In genomic region chr2:152019732-152020131, GRCh38 we compare ENCODE assay signal across 19 cellular contexts.
"Had no signal": no experiment of that assay in that cellular context is flagged by ENCODE, and none has a peak within 500 bp of the region (broad histone marks: within the 10 kb centered on the region; RNA-seq: fewer than 3 reads in every experiment).

No MANE protein-coding gene starts in this region.

- DNase-seq: activated CD4-positive, alpha-beta T cell treated with anti-CD3 and anti-CD28 coated beads for 4 hours; activated CD8-positive, alpha-beta T cell treated with anti-CD3 and anti-CD28 coated beads for 36 hours; activated naive CD4-positive, alpha-beta T cell treated with anti-CD3 and anti-CD28 coated beads, Interleukin-2, amount 10 ng/mL, durations not matched to agents 7 days and 5 days; activated naive CD8-positive, alpha-beta T cell treated with anti-CD3 and anti-CD28 coated beads, Interleukin-2, amount 50 U/mL, for 24 hours; activated T-cell treated with anti-CD3 and anti-CD28 coated beads, Interleukin-2, amount 50 U/mL, for 1 hour; anterior cingulate cortex; caudate nucleus; dorsolateral prefrontal cortex; endodermal cell; foreskin fibroblast; left ventricle myocardium superior; mucosa of descending colon; naive B cell; right cardiac atrium; transverse colon had no signal

- H3K27me3 Mint-ChIP-seq: activated naive CD8-positive, alpha-beta T cell treated with anti-CD3 and anti-CD28 coated beads, Interleukin-2, amount 50 U/mL, for 24 hours had no signal

- H3K36me3 Mint-ChIP-seq: activated naive CD4-positive, alpha-beta T cell treated with anti-CD3 and anti-CD28 coated beads, Interleukin-2, amount 10 ng/mL, durations not matched to agents 7 days and 5 days; brain; naive B cell; WTC11 had no signal

- H3K27ac Mint-ChIP-seq: activated CD8-positive, alpha-beta T cell treated with anti-CD3 and anti-CD28 coated beads for 36 hours; activated naive CD4-positive, alpha-beta T cell treated with anti-CD3 and anti-CD28 coated beads, Interleukin-2, amount 10 ng/mL, durations not matched to agents 7 days and 5 days; activated naive CD8-positive, alpha-beta T cell treated with anti-CD3 and anti-CD28 coated beads, Interleukin-2, amount 50 U/mL, for 24 hours; brain; endodermal cell; naive B cell; stimulated activated naive CD8-positive, alpha-beta T cell treated with anti-CD3 and anti-CD28 coated beads, Interleukin-15, Interleukin-2, amounts not matched to agents 100 ng/mL and 50 ng/mL, for 24 hours; WTC11 had no signal

- H3K4me3 Mint-ChIP-seq: activated CD8-positive, alpha-beta T cell treated with anti-CD3 and anti-CD28 coated beads for 36 hours; activated naive CD4-positive, alpha-beta T cell treated with anti-CD3 and anti-CD28 coated beads, Interleukin-2, amount 10 ng/mL, durations not matched to agents 7 days and 5 days; activated naive CD8-positive, alpha-beta T cell treated with anti-CD3 and anti-CD28 coated beads, Interleukin-2, amount 50 U/mL, for 24 hours; brain; endodermal cell; naive B cell; neural crest cell; stimulated activated naive CD8-positive, alpha-beta T cell treated with anti-CD3 and anti-CD28 coated beads, Interleukin-15, Interleukin-2, amounts not matched to agents 100 ng/mL and 50 ng/mL, for 24 hours; WTC11 had no signal

- H3K4me1 Mint-ChIP-seq: activated naive CD4-positive, alpha-beta T cell treated with anti-CD3 and anti-CD28 coated beads, Interleukin-2, amount 10 ng/mL, durations not matched to agents 7 days and 5 days; activated naive CD8-positive, alpha-beta T cell treated with anti-CD3 and anti-CD28 coated beads, Interleukin-2, amount 50 U/mL, for 24 hours; endodermal cell; naive B cell; neural crest cell; WTC11 had no signal

- ATAC-seq: activated CD8-positive, alpha-beta T cell treated with anti-CD3 and anti-CD28 coated beads for 36 hours; activated naive CD8-positive, alpha-beta T cell treated with anti-CD3 and anti-CD28 coated beads, Interleukin-2, amount 50 U/mL, for 24 hours; left ventricle myocardium superior; mucosa of descending colon; right cardiac atrium; WTC11 had no signal

- H3K9me3 Mint-ChIP-seq: activated CD8-positive, alpha-beta T cell treated with anti-CD3 and anti-CD28 coated beads for 36 hours; activated naive CD4-positive, alpha-beta T cell treated with anti-CD3 and anti-CD28 coated beads, Interleukin-2, amount 10 ng/mL, durations not matched to agents 7 days and 5 days; activated naive CD8-positive, alpha-beta T cell treated with anti-CD3 and anti-CD28 coated beads, Interleukin-2, amount 50 U/mL, for 24 hours; brain; endodermal cell; naive B cell; neural crest cell; stimulated activated naive CD8-positive, alpha-beta T cell treated with anti-CD3 and anti-CD28 coated beads, Interleukin-15, Interleukin-2, amounts not matched to agents 100 ng/mL and 50 ng/mL, for 24 hours; WTC11 had no signal
